Comparison of ENCODE assay signal across 12 cellular contexts in genomic region chr19:1907563-1908363, GRCh38. TPM values are rescaled to one million over a fixed set of nuclear protein-coding genes. Genes with fewer than 3 reads are reported as not detected.
DNase-seq lines count a peak whose midpoint lies in the region; ATAC-seq and TF ChIP-seq lines count a peak whose summit lies in the region.
"Had no signal": no experiment of that assay in that cellular context is flagged by ENCODE, and none has a peak within 500 bp of the region (broad histone marks: within the 10 kb centered on the region; RNA-seq: fewer than 3 reads in every experiment).

No MANE protein-coding gene starts in this region.

- DNase-seq in OCI-LY7 (ENCODE audit: low spot score), result no peak
- DNase-seq in transverse colon, result peak; percentile 84
- DNase-seq in NCI-H1694 treated with DMSO at 0.1 percent for 48 hours (lab: John Stamatoyannopoulos, UW), result no peak
- no peak for DNase-seq in activated CD4-positive, alpha-beta T cell treated with anti-CD3 and anti-CD28 coated beads for 36 hours
- no peak for DNase-seq in effector CD8-positive, alpha-beta T cell (lab: John Stamatoyannopoulos, UW)
- DNase-seq: activated CD8-positive, alpha-beta memory T cell treated with anti-CD3 and anti-CD28 coated beads for 24 hours; DMS79; NCI-H524 treated with DMSO at 0.1 percent for 48 hours; stimulated activated CD4-positive, alpha-beta T cell treated with anti-CD3 and anti-CD28 coated beads, Interleukin-4, amount 100 ng/mL, for 1 hour had no signal

- peaks cover 5% of the 10 kb centered on the region for H4K20me1 ChIP-seq in OCI-LY7 (ENCODE audit: insufficient read depth, low read length)

- 44 to 71% methylated on average over 3 to 37 of the region's 43 CpGs for WGBS in transverse colon (ENCODE audit: low coverage in 1 of 2), 2 donors

- no peaks in the 10 kb centered on the region for H3K9me2 ChIP-seq in OCI-LY7 (ENCODE audit: insufficient read depth, low read length)

- BruUV-seq in OCI-LY7 (replicated peaks; lab: Mats Ljungman, UMichigan), result no TSS peak

- CTCF ChIA-PET in OCI-LY7 (lab: Charles Lee; ENCODE audit: unreplicated experiment), result no interaction called here
- CTCF ChIA-PET in activated CD4-positive, alpha-beta T cell treated with anti-CD3 and anti-CD28 coated beads for 36 hours (lab: Charles Lee), result interaction anchor here (0.9 to 1.0 kb wide), 2 partner anchors 15 to 31 kb away, joined by 3 read pairs; no protein-coding TSS in a partner anchor

- H3K27me3 ChIP-seq in endocrine pancreas (ENCODE audit: control insufficient read depth, insufficient read depth, low read length) (no peaks in the 10 kb centered on the region), mucosa of rectum (ENCODE audit: control insufficient read depth in 2 of 2, insufficient read depth in 2 of 2, low read length in 2 of 2) (no peaks in the 10 kb centered on the region), transverse colon (no peaks in the 10 kb centered on the region)

- no peak for TF ChIP-seq EP300 in transverse colon (IDR thresholded peaks at IDR 0.05; ENCODE audit: low read depth)

- H3K4me3 Mint-ChIP-seq in activated CD4-positive, alpha-beta T cell treated with anti-CD3 and anti-CD28 coated beads for 36 hours, result no peak overlapping the region

- in situ Hi-C loops in transverse colon (cut with MboI; ENCODE audit: low pct_ligation_motif_present in 1 of 4, low pct_unique_long_range_greater_than_20kb in 1 of 4, low sequenced_read_pairs in 3 of 4), result no loop called here

- no peak for TF ChIP-seq CTCF in OCI-LY7 (conservative IDR thresholded peaks at IDR 0.05; ENCODE audit: low read length)
- TF ChIP-seq CTCF in transverse colon (IDR thresholded peaks at IDR 0.05), result no peak

- H3K36me3 Mint-ChIP-seq in activated CD4-positive, alpha-beta T cell treated with anti-CD3 and anti-CD28 coated beads for 36 hours (ENCODE audit: low read depth), result peaks cover 7% of the 10 kb centered on the region

- no peaks in the 10 kb centered on the region for H3K27me3 Mint-ChIP-seq in activated CD4-positive, alpha-beta T cell treated with anti-CD3 and anti-CD28 coated beads for 36 hours

- H2AFZ ChIP-seq in OCI-LY7 (ENCODE audit: low read length), result no peak overlapping the region

- intact Hi-C loops in OCI-LY7 (cut with micrococcal nuclease; ENCODE audit: unreplicated experiment), result loop anchor here (10.0 kb wide), 1 partner anchor 177 kb away; no protein-coding TSS in a partner anchor
- intact Hi-C loops in transverse colon (cut with DNase I; ENCODE audit: low total_unique reads), result no loop called here
- intact Hi-C loops in activated CD4-positive, alpha-beta T cell treated with anti-CD3 and anti-CD28 coated beads for 36 hours (cut with DNase I, micrococcal nuclease), result no loop called here

- peak overlapping the region; percentile 2; the same call in 1 of the 2 replicates for H3K4me2 ChIP-seq in OCI-LY7 (ENCODE audit: low read length)

- peaks cover 30% of the 10 kb centered on the region for H3K4me1 ChIP-seq in OCI-LY7 (ENCODE audit: insufficient read depth, low read length, poor library complexity, severe bottlenecking)
- no peaks in the 10 kb centered on the region for H3K4me1 ChIP-seq in endocrine pancreas (ENCODE audit: control insufficient read depth, insufficient read depth, low read length)
- peaks cover 41 to 45% of the 10 kb centered on the region in 2 donors for H3K4me1 ChIP-seq in mucosa of rectum (ENCODE audit: control insufficient read depth in 2 of 2, insufficient read depth in 2 of 2, low read length in 2 of 2)
- H3K4me1 ChIP-seq in transverse colon, result peaks cover 11 to 65% (median 53%) of the 10 kb centered on the region in 4 donors

- POLR2A ChIA-PET in OCI-LY7 (lab: Charles Lee), result no interaction called here
- POLR2A ChIA-PET in activated CD4-positive, alpha-beta T cell treated with anti-CD3 and anti-CD28 coated beads for 36 hours (lab: Charles Lee), result no interaction called here

- no peak overlapping the region for H3K27ac Mint-ChIP-seq in activated CD4-positive, alpha-beta T cell treated with anti-CD3 and anti-CD28 coated beads for 36 hours

- H3K4me3 ChIP-seq in OCI-LY7 (ENCODE audit: low read depth, low read length, poor library complexity, severe bottlenecking) (no peak overlapping the region), endocrine pancreas (ENCODE audit: control insufficient read depth, insufficient read depth, low read length) (no peak overlapping the region), mucosa of rectum (ENCODE audit: low read length in 2 of 2) (peak overlapping the region; percentile 64 to 68), transverse colon (peak overlapping the region in 3 of 4 donors; percentile 7 to 48 (median 34))

- peaks cover 46% of the 10 kb centered on the region for H3K4me1 Mint-ChIP-seq in activated CD4-positive, alpha-beta T cell treated with anti-CD3 and anti-CD28 coated beads for 36 hours

- H3K9ac ChIP-seq in endocrine pancreas (ENCODE audit: control insufficient read depth, insufficient read depth, low read length) (peak overlapping the region; percentile 56), mucosa of rectum (ENCODE audit: low read depth in 1 of 2, low read length in 2 of 2) (peak overlapping the region; percentile 65 to 87)

- H3K27ac ChIP-seq in OCI-LY7 (ENCODE audit: low read depth, low read length, poor library complexity, severe bottlenecking), result no peak overlapping the region
- H3K27ac ChIP-seq in mucosa of rectum (ENCODE audit: low read depth in 2 of 2, low read length in 2 of 2), result peak overlapping the region; percentile 94 to 98
- peak overlapping the region; percentile 88 to 92 (median 92) for H3K27ac ChIP-seq in transverse colon

- peaks cover 19% of the 10 kb centered on the region for H3K36me3 ChIP-seq in OCI-LY7 (ENCODE audit: insufficient read depth, low read length)
- no peaks in the 10 kb centered on the region for H3K36me3 ChIP-seq in endocrine pancreas (ENCODE audit: control insufficient read depth, insufficient read depth, low read length)
- peaks cover under 1 to 4% of the 10 kb centered on the region in 2 donors for H3K36me3 ChIP-seq in mucosa of rectum (ENCODE audit: control insufficient read depth in 2 of 2, insufficient read depth in 2 of 2, low read length in 2 of 2)
- peaks cover 0 to 3% (median 1%) of the 10 kb centered on the region in 4 donors for H3K36me3 ChIP-seq in transverse colon

- H3K79me2 ChIP-seq in OCI-LY7 (ENCODE audit: insufficient read depth, low read depth, low read length), result peaks cover 48% of the 10 kb centered on the region

- no peaks in the 10 kb centered on the region for H3K9me3 Mint-ChIP-seq in activated CD4-positive, alpha-beta T cell treated with anti-CD3 and anti-CD28 coated beads for 36 hours (ENCODE audit: low read depth)

- H3K9me3 ChIP-seq in OCI-LY7 (ENCODE audit: low read length) (no peaks in the 10 kb centered on the region), endocrine pancreas (ENCODE audit: control insufficient read depth, low read length) (no peaks in the 10 kb centered on the region), mucosa of rectum (ENCODE audit: control insufficient read depth in 2 of 2, low read length in 2 of 2) (no peaks in the 10 kb centered on the region), transverse colon (no peaks in the 10 kb centered on the region)

- TF ChIP-seq POLR2A in transverse colon (IDR thresholded peaks at IDR 0.05), result peak; percentile 86

- no peak for ATAC-seq in activated CD4-positive, alpha-beta T cell treated with anti-CD3 and anti-CD28 coated beads for 36 hours
- no peak for ATAC-seq in GM21515 (IDR thresholded peaks at IDR 0.05; ENCODE audit: unreplicated experiment)

RNA-seq across cellular contexts. Expression of gene ADAT3, which starts 2.6 kb away (rescaled TPM):
- total RNA-seq in OCI-LY7 (2014; rRNA removed; shearing (Covaris generic)), result 5.6 and 7.9 TPM in 2 replicates
- total RNA-seq in OCI-LY7 (2022) (13.1 and 16.4 TPM in 2 replicates), transverse colon (10 to 100 TPM; 18.7 to 73.2 (median 30.3) TPM)
- total RNA-seq in activated CD4-positive, alpha-beta T cell treated with anti-CD3 and anti-CD28 coated beads for 36 hours, result 1 to 10 TPM; 5.6 to 6.1 TPM

RNA-seq across cellular contexts. Expression of gene SCAMP4, which starts 2.6 kb away (rescaled TPM):
- total RNA-seq in OCI-LY7 (2014; rRNA removed; shearing (Covaris generic)), result 13.4 and 21.3 TPM in 2 replicates
- 46.4 and 49.9 TPM in 2 replicates for total RNA-seq in OCI-LY7 (2022)
- total RNA-seq in transverse colon, result 100 to 1,000 TPM in 1 of 4 donors, 10 to 100 TPM in 3; 25.1 to 119 (median 86.6) TPM
- total RNA-seq in activated CD4-positive, alpha-beta T cell treated with anti-CD3 and anti-CD28 coated beads for 36 hours, result 10 to 100 TPM; 20.5 to 25.6 TPM

RNA-seq across cellular contexts. Expression of gene ABHD17A, which starts 22.5 kb away (rescaled TPM):
- total RNA-seq in OCI-LY7 (2014; rRNA removed; shearing (Covaris generic)), result 98.7 and 130 TPM in 2 replicates
- total RNA-seq in OCI-LY7 (2022) (64.2 and 71.3 TPM in 2 replicates), transverse colon (100 to 1,000 TPM in 3 of 4 donors, 10 to 100 TPM in 1; 90.0 to 179 (median 140) TPM)
- 10 to 100 TPM; 84.5 to 88.5 TPM for total RNA-seq in activated CD4-positive, alpha-beta T cell treated with anti-CD3 and anti-CD28 coated beads for 36 hours

RNA-seq across cellular contexts. Expression of gene CSNK1G2, which starts 33.2 kb away (rescaled TPM):
- total RNA-seq in OCI-LY7 (2014; rRNA removed; shearing (Covaris generic)), result 133 and 151 TPM in 2 replicates
- total RNA-seq in OCI-LY7 (2022), result 95.9 TPM in 2 replicates
- 100 to 1,000 TPM in 2 of 4 donors, 10 to 100 TPM in 2; 75.0 to 321 (median 140) TPM for total RNA-seq in transverse colon
- total RNA-seq in activated CD4-positive, alpha-beta T cell treated with anti-CD3 and anti-CD28 coated beads for 36 hours, result 10 to 100 TPM; 56.0 to 78.1 TPM

RNA-seq across cellular contexts. Expression of gene KLF16, which starts 44.4 kb away (rescaled TPM):
- total RNA-seq in OCI-LY7 (2014; rRNA removed; shearing (Covaris generic)), result 9.4 and 9.6 TPM in 2 replicates
- total RNA-seq in OCI-LY7 (2022), result 39.1 and 44.4 TPM in 2 replicates
- 10 to 100 TPM in 3 of 4 donors, 1 to 10 TPM in 1; 9.0 to 18.3 (median 11.6) TPM for total RNA-seq in transverse colon
- 10 to 100 TPM; 22.5 to 28.8 TPM for total RNA-seq in activated CD4-positive, alpha-beta T cell treated with anti-CD3 and anti-CD28 coated beads for 36 hours

Comparison
In these comparisons a context has a peak if more than half of its experiments do, and no peak if none do; other contexts are left out.
1. H3K4me3 ChIP-seq: peak in mucosa of rectum (2 of 2) and transverse colon (3 of 4); none in OCI-LY7 (single experiment) and endocrine pancreas (single experiment).